ENCODE assay signal across 1 cellular context in genomic region chr21:42542196-42542595, GRCh38.
TF ChIP-seq lines count a peak whose summit lies in the region.

No MANE protein-coding gene starts in this region.

TF ChIP-seq in K562, 482 proteins besides CTCF, POLR2A, EP300 and RAD21:
- TF ChIP-seq CREB5 (CRISPR knock-in tag; IDR thresholded peaks at IDR 0.05) (no peak), KHSRP (IDR thresholded peaks at IDR 0.05) (no peak), PBX2 (CRISPR knock-in tag; IDR thresholded peaks at IDR 0.05; ENCODE audit: low read depth) (no peak), PBX2 (tag; conservative IDR thresholded peaks at IDR 0.05; ENCODE audit: low read depth) (no peak), ZNF592 (IDR thresholded peaks at IDR 0.05) (no peak), CEBPG (CRISPR knock-in tag; IDR thresholded peaks at IDR 0.05) (no peak), CEBPG (tag; conservative IDR thresholded peaks at IDR 0.05 in 1 of 2, IDR thresholded peaks at IDR 0.05 in 1 of 2) (no peak), HINFP (tag; conservative IDR thresholded peaks at IDR 0.05; ENCODE audit: low read depth) (no peak), HMBOX1 (IDR thresholded peaks at IDR 0.05) (no peak), SAFB2 (IDR thresholded peaks at IDR 0.05; ENCODE audit: borderline replicate concordance, low read depth, low read length, severe bottlenecking) (no peak), ZNF589 (CRISPR knock-in tag; IDR thresholded peaks at IDR 0.05; ENCODE audit: low read depth) (no peak), NR2C2 (CRISPR knock-in tag; IDR thresholded peaks at IDR 0.05) (no peak), NR2C2 (tag; IDR thresholded peaks at IDR 0.05) (no peak), ZFX (CRISPR knock-in tag; IDR thresholded peaks at IDR 0.05) (no peak), PTRF (tag; IDR thresholded peaks at IDR 0.05) (no peak), PCBP1 (IDR thresholded peaks at IDR 0.05; ENCODE audit: low read depth, low read length, poor library complexity, severe bottlenecking) (no peak)
